8 cellular contexts compared by ENCODE assay signal in the genomic region with DNA sequence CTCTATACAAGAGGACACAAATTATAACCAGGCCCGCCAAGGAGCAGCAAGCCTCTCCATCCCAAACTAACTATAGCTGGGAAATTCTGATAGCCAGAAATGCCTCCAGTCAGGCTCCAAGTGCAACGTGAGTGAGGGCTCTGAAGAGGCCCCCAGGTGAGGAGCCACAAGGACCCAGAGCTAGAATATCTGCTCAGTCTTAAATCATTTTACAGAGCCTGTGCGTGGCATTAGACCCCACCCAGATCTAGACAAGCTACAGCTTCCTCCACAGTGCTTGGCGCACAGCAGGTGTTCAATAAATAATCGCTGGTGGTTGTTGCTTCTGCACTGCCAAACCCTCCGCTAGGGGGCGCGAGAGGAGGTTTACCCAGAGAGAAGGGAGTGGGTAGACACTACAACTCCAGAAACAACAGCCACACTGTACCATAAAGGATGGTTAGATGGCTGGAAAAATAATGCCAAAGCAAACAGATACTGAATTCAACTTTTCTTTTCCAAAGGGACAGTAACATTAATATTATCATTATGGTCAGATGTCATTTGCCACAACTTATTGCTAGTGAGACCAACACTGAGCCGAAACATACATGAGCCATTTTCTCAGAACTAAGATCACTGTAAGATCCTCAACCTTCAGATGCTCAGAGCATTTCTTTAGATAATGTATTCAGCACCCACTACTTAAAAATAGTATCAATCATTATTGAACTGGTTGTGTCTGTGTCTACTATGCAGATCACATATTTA. TPM values are rescaled to one million over a fixed set of nuclear protein-coding genes. Genes with fewer than 3 reads are reported as not detected.
DNase-seq lines count a peak whose midpoint lies in the region; ATAC-seq and TF ChIP-seq lines count a peak whose summit lies in the region.

No MANE protein-coding gene starts in this region.

- peaks cover 2% of the 10 kb centered on the region for H3K36me3 Mint-ChIP-seq in osteocyte (ENCODE audit: unreplicated experiment)

- H3K27me3 Mint-ChIP-seq in osteocyte (ENCODE audit: unreplicated experiment), result peaks cover 85% of the 10 kb centered on the region

- ATAC-seq in HG02981 (IDR thresholded peaks at IDR 0.05; ENCODE audit: unreplicated experiment), result peak; percentile 53

- no peak overlapping the region for H3K4me3 ChIP-seq in cardiac fibroblast (replicated peaks in 1 of 2; ENCODE audit: low read depth in 2 of 2, low read length in 2 of 2)

- H3K4me1 Mint-ChIP-seq in osteocyte (ENCODE audit: unreplicated experiment), result peaks cover 5% of the 10 kb centered on the region

- H3K27ac Mint-ChIP-seq in osteocyte (ENCODE audit: unreplicated experiment), result no peak overlapping the region

- TF ChIP-seq CTCF in GM12873 (IDR thresholded peaks at IDR 0.05; ENCODE audit: insufficient read depth, low read depth, low read length, missing control alignments) (peak; percentile 70), cardiac fibroblast (IDR thresholded peaks at IDR 0.05; ENCODE audit: low read depth, low read length) (peak; percentile 42), osteocyte (IDR thresholded peaks at IDR 0.05) (peak; percentile 63)

- H3K4me3 Mint-ChIP-seq in osteocyte (ENCODE audit: unreplicated experiment), result peak overlapping the region; percentile 57

- DNase-seq in AG20443 (ENCODE audit: low spot score) (peak; percentile 48), NCI-H748 treated with DMSO at 0.1 percent for 48 hours (lab: John Stamatoyannopoulos, UW) (peak; percentile 52), cardiac fibroblast (ENCODE audit: low read depth in 2 of 2) (peak; percentile 7 to 10), osteocyte (ENCODE audit: extremely low spot score, unreplicated experiment) (no peak), activated gamma-delta T cell treated with Interleukin-2 at 50 U/mL for 16 hours (no peak), NCI-H2029 (lab: John Stamatoyannopoulos, UW) (no peak)

- H3K9me3 Mint-ChIP-seq in osteocyte (ENCODE audit: unreplicated experiment), result no peaks in the 10 kb centered on the region

RNA-seq across cellular contexts. Expression of a gene that starts 44.5 kb away (rescaled TPM):
- 8.6 and 8.8 TPM in 2 replicates for total RNA-seq in osteocyte

RNA-seq across cellular contexts. Expression of a gene that starts 47.3 kb away (rescaled TPM):
- 89.9 and 96.9 TPM in 2 replicates for total RNA-seq in osteocyte

Comparison
In these comparisons a context has a peak if more than half of its experiments do, and no peak if none do; other contexts are left out.
1. DNase-seq: peak in AG20443 (single experiment), NCI-H748 treated with DMSO at 0.1 percent for 48 hours (single experiment) and cardiac fibroblast (2 of 2); none in osteocyte (single experiment), activated gamma-delta T cell treated with Interleukin-2 at 50 U/mL for 16 hours (single experiment) and NCI-H2029 (single experiment).
2. Peak in every context shown above with its lines, with median percentiles within 50 percentile points of each other: CTCF ChIP-seq.